Comparison of ENCODE assay signal across 20 cellular contexts in genomic region chr10:7542189-7542914, GRCh38.
A peak's percentile ranks its signal among the peaks of the same experiment; 100 is the strongest.
DNase-seq lines count a peak whose midpoint lies in the region; ATAC-seq and TF ChIP-seq lines count a peak whose summit lies in the region.
"Had no signal": no experiment of that assay in that cellular context is flagged by ENCODE, and none has a peak within 500 bp of the region (broad histone marks: within the 10 kb centered on the region; RNA-seq: fewer than 3 reads in every experiment).

No MANE protein-coding gene starts in this region.

- H3K27ac ChIP-seq in breast epithelium (peak overlapping the region; percentile 72 to 84), esophagus muscularis mucosa (replicated peaks in 1 of 4) (peak overlapping the region; percentile 78 to 89 (median 80))
- H3K27ac ChIP-seq: 22Rv1, thyroid gland had no signal

- H3K36me3 Mint-ChIP-seq in MCF 10A (ENCODE audit: insufficient read depth, unreplicated experiment) (no peaks in the 10 kb centered on the region), nephron progenitor cell (ENCODE audit: low read depth) (peaks cover 8% of the 10 kb centered on the region), type B pancreatic cell (peaks cover 16% of the 10 kb centered on the region)

- DNase-seq in breast epithelium (ENCODE audit: low spot score in 2 of 2) = no peak
- no peak for DNase-seq in MCF 10A (ENCODE audit: unreplicated experiment)
- DNase-seq in esophagus muscularis mucosa (ENCODE audit: extremely low spot score) = no peak
- no peak for DNase-seq in nephron progenitor cell
- DNase-seq in type B pancreatic cell (ENCODE audit: extremely low spot score, unreplicated experiment) = no peak
- no peak for DNase-seq in anterior cingulate cortex (lab: John Stamatoyannopoulos, UW)
- DNase-seq in NCI-H2171 (lab: John Stamatoyannopoulos, UW) = no peak
- DNase-seq: activated CD4-positive, alpha-beta T cell treated with anti-CD3 and anti-CD28 coated beads for 1 hour; AML-193; DMS79; effector memory CD8-positive, alpha-beta T cell; NCI-H1092 treated with DMSO at 0.1 percent for 48 hours; NCI-H524; stimulated activated CD4-positive, alpha-beta T cell treated with anti-CD3 and anti-CD28 coated beads, Interleukin-1b, Interleukin-23, amount 100 ng/mL, for 48 hours; SW 1271 had no signal

- no TSS peak for BruUV-seq in MCF 10A (replicated peaks; lab: Mats Ljungman, UMichigan)

- no peaks in the 10 kb centered on the region for H3K4me1 ChIP-seq in breast epithelium
- H3K4me1 ChIP-seq in esophagus muscularis mucosa = peaks cover 14 to 68% (median 52%) of the 10 kb centered on the region in 4 donors

- TF ChIP-seq POLR2A in breast epithelium (IDR thresholded peaks at IDR 0.05) (no peak), esophagus muscularis mucosa (IDR thresholded peaks at IDR 0.05; ENCODE audit: low read depth) (no peak)

- H3K27ac Mint-ChIP-seq in MCF 10A (ENCODE audit: low read depth, unreplicated experiment) (no peak overlapping the region), nephron progenitor cell (no peak overlapping the region), type B pancreatic cell (peak overlapping the region; percentile 82)
- H3K27ac Mint-ChIP-seq: activated naive CD4-positive, alpha-beta T cell treated with anti-CD3 and anti-CD28 coated beads, Interleukin-2, amount 50 U/mL, for 24 hours; effector memory CD8-positive, alpha-beta T cell; stimulated activated memory B cell treated with anti-CD40 and anti-IgM and Interleukin-4, amounts not matched to agents 10 μg/mL and 1 μg/mL and 100 μg/mL, for 72 hours had no signal

- no peak overlapping the region for H3K4me3 Mint-ChIP-seq in MCF 10A (ENCODE audit: unreplicated experiment)
- H3K4me3 Mint-ChIP-seq in nephron progenitor cell = peak overlapping the region; percentile 10
- H3K4me3 Mint-ChIP-seq in type B pancreatic cell = no peak overlapping the region
- H3K4me3 Mint-ChIP-seq: activated naive CD4-positive, alpha-beta T cell treated with anti-CD3 and anti-CD28 coated beads, Interleukin-2, amount 50 U/mL, for 24 hours; effector memory CD8-positive, alpha-beta T cell; stimulated activated memory B cell treated with anti-CD40 and anti-IgM and Interleukin-4, amounts not matched to agents 10 μg/mL and 1 μg/mL and 100 μg/mL, for 72 hours had no signal

- H3K36me3 ChIP-seq in breast epithelium = no peaks in the 10 kb centered on the region
- no peaks in the 10 kb centered on the region for H3K36me3 ChIP-seq in esophagus muscularis mucosa
- H3K36me3 ChIP-seq: thyroid gland had no signal

- no peak for ATAC-seq in HG02852 (IDR thresholded peaks at IDR 0.05; ENCODE audit: unreplicated experiment)
- ATAC-seq: effector memory CD8-positive, alpha-beta T cell; stimulated activated memory B cell treated with anti-CD40 and anti-IgM and Interleukin-4, amounts not matched to agents 10 μg/mL and 1 μg/mL and 100 μg/mL, for 72 hours had no signal

- H3K4me3 ChIP-seq in breast epithelium = no peak overlapping the region
- H3K4me3 ChIP-seq in esophagus muscularis mucosa = peak overlapping the region in 1 of 4 donors; percentile 13
- H3K4me3 ChIP-seq: thyroid gland had no signal

- no peak for TF ChIP-seq EP300 in esophagus muscularis mucosa (IDR thresholded peaks at IDR 0.05)

- intact Hi-C loops in breast epithelium (cut with DNase I; ENCODE audit: low total_unique reads) = no loop called here
- intact Hi-C loops in MCF 10A (cut with micrococcal nuclease) = no loop called here
- intact Hi-C loops in esophagus muscularis mucosa (cut with DNase I) = loop anchor here (5.0 kb wide), 1 partner anchor 65 kb away; no protein-coding TSS in a partner anchor

- H3K27me3 ChIP-seq in breast epithelium (no peaks in the 10 kb centered on the region), esophagus muscularis mucosa (no peaks in the 10 kb centered on the region)
- H3K27me3 ChIP-seq: thyroid gland had no signal

- H3K4me1 Mint-ChIP-seq in MCF 10A (ENCODE audit: insufficient read depth, unreplicated experiment) (no peaks in the 10 kb centered on the region), nephron progenitor cell (peaks cover 56% of the 10 kb centered on the region), type B pancreatic cell (ENCODE audit: unreplicated experiment) (peaks cover 76% of the 10 kb centered on the region)

- no peaks in the 10 kb centered on the region for H3K27me3 Mint-ChIP-seq in MCF 10A (ENCODE audit: insufficient read depth, unreplicated experiment)
- H3K27me3 Mint-ChIP-seq in nephron progenitor cell (ENCODE audit: low read depth, poor library complexity) = peaks cover 25% of the 10 kb centered on the region
- H3K27me3 Mint-ChIP-seq in type B pancreatic cell = peaks cover 7% of the 10 kb centered on the region
- H3K27me3 Mint-ChIP-seq: activated naive CD4-positive, alpha-beta T cell treated with anti-CD3 and anti-CD28 coated beads, Interleukin-2, amount 50 U/mL, for 24 hours; effector memory CD8-positive, alpha-beta T cell; stimulated activated memory B cell treated with anti-CD40 and anti-IgM and Interleukin-4, amounts not matched to agents 10 μg/mL and 1 μg/mL and 100 μg/mL, for 72 hours had no signal

- POLR2A ChIA-PET in MCF 10A (lab: Yijun Ruan, JAX) = no interaction called here

- TF ChIP-seq CTCF in breast epithelium (IDR thresholded peaks at IDR 0.05) (no peak), MCF 10A (IDR thresholded peaks at IDR 0.05; ENCODE audit: unreplicated experiment) (no peak), esophagus muscularis mucosa (IDR thresholded peaks at IDR 0.05) (no peak), nephron progenitor cell (IDR thresholded peaks at IDR 0.05) (no peak), type B pancreatic cell (conservative IDR thresholded peaks at IDR 0.05) (no peak)

- WGBS in esophagus muscularis mucosa = 54% methylated on average over 6 of the region's 6 CpGs

- H3K9me3 Mint-ChIP-seq in MCF 10A (ENCODE audit: unreplicated experiment) (peaks cover 7% of the 10 kb centered on the region), nephron progenitor cell (peaks cover 25% of the 10 kb centered on the region), type B pancreatic cell (peaks cover 19% of the 10 kb centered on the region)

- CTCF ChIA-PET in MCF 10A (lab: Yijun Ruan, JAX) = interaction anchor here (0.6 to 1.4 kb wide), 2 partner anchors 17 to 144 kb away, joined by 4 read pairs; no protein-coding TSS in a partner anchor

- H3K9me3 ChIP-seq in breast epithelium (no peaks in the 10 kb centered on the region), esophagus muscularis mucosa (peaks cover 0 to 5% (median 0%) of the 10 kb centered on the region in 4 donors)
- H3K9me3 ChIP-seq: thyroid gland had no signal
